ENCODE assay signal across 8 cellular contexts in genomic region chr5:1593785-1594335, GRCh38.
A peak's percentile ranks its signal among the peaks of the same experiment; 100 is the strongest.
DNase-seq lines count a peak whose midpoint lies in the region; TF ChIP-seq lines count a peak whose summit lies in the region.
"Not testable (repeated sequence)": the region's sequence is repeated elsewhere in the genome, so short reads cannot be mapped to it uniquely, and the experiment has no call there.

No MANE protein-coding gene starts in this region.

- not testable (repeated sequence) for H3K36me3 Mint-ChIP-seq in neural crest cell (ENCODE audit: low read depth)

- H3K9me3 Mint-ChIP-seq in neural crest cell, result not testable (repeated sequence)

- H3F3A ChIP-seq in GM23248 (ENCODE audit: insufficient read depth), result not testable (repeated sequence)

- peak overlapping the region; percentile 74; the same call in 1 of the 2 replicates for H2AFZ ChIP-seq in GM23248

- H3K9ac ChIP-seq in GM23248, result not testable (repeated sequence)
- H3K9ac ChIP-seq in HUES48 (ENCODE audit: low read depth, low read length), result peak overlapping the region; percentile 51; the same call in 1 of the 2 replicates

- not testable (repeated sequence) for H3K36me3 ChIP-seq in GM06990 (ENCODE audit: control insufficient read depth, insufficient read depth, low read length); GM23248 (ENCODE audit: low read depth); thymus (ENCODE audit: control insufficient read depth, insufficient read depth)
- H3K36me3 ChIP-seq in HUES48 (ENCODE audit: control insufficient read depth, insufficient read depth, low read length), result peaks cover 22% of the 10 kb centered on the region

- not testable (repeated sequence) for H3K27ac ChIP-seq in GM23248
- H3K27ac ChIP-seq in HUES48 (ENCODE audit: low read depth, low read length) (peak overlapping the region; percentile 6), thymus (ENCODE audit: low read depth) (peak overlapping the region; percentile 42)

- H3K9me2 ChIP-seq in GM23248 (ENCODE audit: insufficient read depth), result not testable (repeated sequence)

- not testable (repeated sequence) for H3K9me3 ChIP-seq in GM23248 (ENCODE audit: low read depth); HUES48 (ENCODE audit: control insufficient read depth, insufficient read depth, low read length); thymus (ENCODE audit: control insufficient read depth)

- in situ Hi-C loops in GM23248 (cut with MboI), result not testable (repeated sequence)

- peak overlapping the region; percentile 43 for H3K4me2 ChIP-seq in GM23248 (ENCODE audit: unreplicated experiment)

- not testable (repeated sequence) for H3K79me2 ChIP-seq in GM23248 (ENCODE audit: insufficient read depth)

- H3K4me1 Mint-ChIP-seq in neural crest cell, result not testable (repeated sequence)

- H3K27ac Mint-ChIP-seq in neural crest cell (ENCODE audit: unreplicated experiment), result not testable (repeated sequence)

- not testable (repeated sequence) for H3K27me3 Mint-ChIP-seq in neural crest cell (ENCODE audit: low read depth)

- peak overlapping the region; percentile 89 for H3K4me3 Mint-ChIP-seq in neural crest cell

- 88 to 89% methylated on average over 3 to 9 of the region's 32 CpGs for WGBS in GM23248 (ENCODE audit: low coverage in 1 of 2, low lambda C conversion rate in 2 of 2, missing lambda C conversion rate in 2 of 2), 2 experiments
- WGBS in thymus, result 24% methylated on average over 29 of the region's 32 CpGs

- H4K20me1 ChIP-seq in GM23248 (ENCODE audit: insufficient read depth), result not testable (repeated sequence)

- not testable (repeated sequence) for H3K4me1 ChIP-seq in GM23248 (ENCODE audit: insufficient read depth); HUES48 (ENCODE audit: control insufficient read depth, insufficient read depth, low read length); thymus (ENCODE audit: control insufficient read depth, insufficient read depth, low read length)

- DNase-seq in GM06990 (ENCODE audit: extremely low read depth, insufficient read length); GM23248; neural crest cell (ENCODE audit: low read depth, low spot score): not testable (repeated sequence)
- peak; percentile 4 for DNase-seq in activated CD4-positive, alpha-beta T cell treated with anti-CD3 and anti-CD28 coated beads for 48 hours
- peak; percentile 14 for DNase-seq in dermis blood vessel endothelial cell

- peak overlapping the region; percentile 76 for H3K4me3 ChIP-seq in GM06990 (replicated peaks; ENCODE audit: low read depth, low read length)
- H3K4me3 ChIP-seq in GM23248, result peak overlapping the region; percentile 68
- peak overlapping the region; percentile 81 for H3K4me3 ChIP-seq in HUES48 (ENCODE audit: low read depth, low read length)
- peak overlapping the region; percentile 54 for H3K4me3 ChIP-seq in iPS-11a (ENCODE audit: low read depth, low read length)
- peak overlapping the region; percentile 66 for H3K4me3 ChIP-seq in thymus (ENCODE audit: low read length)

- not testable (repeated sequence) for H3K27me3 ChIP-seq in GM06990 (replicated peaks; ENCODE audit: control insufficient read depth, insufficient read depth, low read length); GM23248 (replicated peaks; ENCODE audit: insufficient read depth); HUES48 (ENCODE audit: control insufficient read depth, insufficient read depth, low read length); thymus (ENCODE audit: control insufficient read depth, insufficient read depth)

- TF ChIP-seq CTCF in GM06990 (IDR thresholded peaks at IDR 0.05; ENCODE audit: insufficient read depth, low read length, poor library complexity, severe bottlenecking); neural crest cell (conservative IDR thresholded peaks at IDR 0.05): not testable (repeated sequence)
